Comparison of ENCODE assay signal across 9 cellular contexts in genomic region chr9:76996700-76997099, GRCh38. TPM values are rescaled to one million over a fixed set of nuclear protein-coding genes. Genes with fewer than 3 reads are reported as not detected.
A peak's percentile ranks its signal among the peaks of the same experiment; 100 is the strongest.
DNase-seq lines count a peak whose midpoint lies in the region; ATAC-seq and TF ChIP-seq lines count a peak whose summit lies in the region.
"Had no signal": no experiment of that assay in that cellular context is flagged by ENCODE, and none has a peak within 500 bp of the region (broad histone marks: within the 10 kb centered on the region; RNA-seq: fewer than 3 reads in every experiment).

No MANE protein-coding gene starts in this region.

- TF ChIP-seq CTCF in AG10803 (conservative IDR thresholded peaks at IDR 0.05; ENCODE audit: low read length) (peak; percentile 66), HCT116 (IDR thresholded peaks at IDR 0.05 in 2 of 3, conservative IDR thresholded peaks at IDR 0.05 in 1 of 3; ENCODE audit: borderline replicate concordance in 1 of 3, insufficient read depth in 1 of 3, low read depth in 2 of 3, low read length in 2 of 3) (peak; percentile 45 to 75 (median 67)), WERI-Rb-1 (IDR thresholded peaks at IDR 0.05; ENCODE audit: low read depth, low read length) (peak; percentile 86), upper lobe of right lung (IDR thresholded peaks at IDR 0.05) (peak; percentile 29)

- no peak overlapping the region for H3K9ac ChIP-seq in HCT116 (ENCODE audit: low read length)

- no peaks in the 10 kb centered on the region for H3K36me3 Mint-ChIP-seq in activated naive CD4-positive, alpha-beta T cell treated with anti-CD3 and anti-CD28 coated beads, Interleukin-2, amount 10 ng/mL, durations not matched to agents 7 days and 5 days
- H3K36me3 Mint-ChIP-seq: activated naive CD8-positive, alpha-beta T cell treated with anti-CD3 and anti-CD28 coated beads, Interleukin-2, amount 10 ng/mL, durations not matched to agents 7 days and 5 days had no signal

- H3K4me3 ChIP-seq in AG10803 (ENCODE audit: low read length) (no peak overlapping the region), HCT116 (replicated peaks in 1 of 2; ENCODE audit: low read depth in 1 of 2, low read length in 2 of 2) (no peak overlapping the region), WERI-Rb-1 (ENCODE audit: low read depth, low read length) (no peak overlapping the region), upper lobe of right lung (no peak overlapping the region)

- no peaks in the 10 kb centered on the region for H3K9me3 ChIP-seq in HCT116 (ENCODE audit: control insufficient read depth in 1 of 2, insufficient read depth in 1 of 2, low read depth in 1 of 2, low read length in 2 of 2)
- no peaks in the 10 kb centered on the region for H3K9me3 ChIP-seq in WERI-Rb-1 (ENCODE audit: severe bottlenecking)
- no peaks in the 10 kb centered on the region for H3K9me3 ChIP-seq in upper lobe of right lung

- H2AFZ ChIP-seq in HCT116 (ENCODE audit: low read depth, low read length, poor library complexity, severe bottlenecking), result peak overlapping the region; percentile 41

- BruUV-seq in HCT116 (replicated peaks; lab: Mats Ljungman, UMichigan), result no TSS peak

- TF ChIP-seq RAD21 in HCT116 (IDR thresholded peaks at IDR 0.05; ENCODE audit: low read depth), result peak; percentile 59

- POLR2A ChIA-PET in HCT116 (lab: Charles Lee), result interaction anchor here (1.2 kb wide), 1 partner anchor 188 kb away, joined by 3 read pairs; no protein-coding TSS in a partner anchor

- H3K9me3 Mint-ChIP-seq in activated naive CD4-positive, alpha-beta T cell treated with anti-CD3 and anti-CD28 coated beads, Interleukin-2, amount 10 ng/mL, durations not matched to agents 7 days and 5 days, result no peaks in the 10 kb centered on the region
- H3K9me3 Mint-ChIP-seq: activated naive CD8-positive, alpha-beta T cell treated with anti-CD3 and anti-CD28 coated beads, Interleukin-2, amount 10 ng/mL, durations not matched to agents 7 days and 5 days had no signal

- no peak overlapping the region for H3K4me2 ChIP-seq in HCT116 (ENCODE audit: low read length)

- H3K4me1 Mint-ChIP-seq in activated naive CD4-positive, alpha-beta T cell treated with anti-CD3 and anti-CD28 coated beads, Interleukin-2, amount 10 ng/mL, durations not matched to agents 7 days and 5 days, result no peaks in the 10 kb centered on the region
- H3K4me1 Mint-ChIP-seq: activated naive CD8-positive, alpha-beta T cell treated with anti-CD3 and anti-CD28 coated beads, Interleukin-2, amount 10 ng/mL, durations not matched to agents 7 days and 5 days had no signal

- H3K9me2 ChIP-seq in HCT116 (ENCODE audit: insufficient read depth), result no peaks in the 10 kb centered on the region

- peak; percentile 98 for ATAC-seq in HCT116
- ATAC-seq in upper lobe of right lung, result peak; percentile 46
- ATAC-seq in HG03039 (IDR thresholded peaks at IDR 0.05; ENCODE audit: unreplicated experiment), result no peak
- ATAC-seq in HG03139 (IDR thresholded peaks at IDR 0.05; ENCODE audit: unreplicated experiment), result no peak

- intact Hi-C loops in HCT116 (cut with micrococcal nuclease) (loop anchor here (2.0 kb wide), 1 partner anchor 186 kb away; no protein-coding TSS in a partner anchor), upper lobe of right lung (cut with DNase I) (no loop called here)

- peaks cover 10% of the 10 kb centered on the region for H3K27me3 Mint-ChIP-seq in activated naive CD4-positive, alpha-beta T cell treated with anti-CD3 and anti-CD28 coated beads, Interleukin-2, amount 10 ng/mL, durations not matched to agents 7 days and 5 days
- H3K27me3 Mint-ChIP-seq: activated naive CD8-positive, alpha-beta T cell treated with anti-CD3 and anti-CD28 coated beads, Interleukin-2, amount 10 ng/mL, durations not matched to agents 7 days and 5 days had no signal

- no peaks in the 10 kb centered on the region for H4K20me1 ChIP-seq in HCT116 (ENCODE audit: insufficient read depth)

- TF ChIP-seq POLR2A in HCT116 (IDR thresholded peaks at IDR 0.05; ENCODE audit: borderline replicate concordance, extremely low read depth, insufficient read depth, insufficient read length), result no peak

- no peak overlapping the region for H3K27ac Mint-ChIP-seq in activated naive CD4-positive, alpha-beta T cell treated with anti-CD3 and anti-CD28 coated beads, Interleukin-2, amount 10 ng/mL, durations not matched to agents 7 days and 5 days
- H3K27ac Mint-ChIP-seq: activated naive CD8-positive, alpha-beta T cell treated with anti-CD3 and anti-CD28 coated beads, Interleukin-2, amount 10 ng/mL, durations not matched to agents 7 days and 5 days had no signal

- DNase-seq in AG10803 (ENCODE audit: low read depth) (peak; percentile 34), HCT116 (ENCODE audit: low read depth, low spot score) (no peak), WERI-Rb-1 (peak; percentile 65), iPS-NIHi11 (ENCODE audit: low spot score) (peak; percentile 64), upper lobe of right lung (no peak)
- no peak for DNase-seq in activated naive CD4-positive, alpha-beta T cell treated with anti-CD3 and anti-CD28 coated beads, Interleukin-2, amount 10 ng/mL, durations not matched to agents 7 days and 5 days
- DNase-seq: activated naive CD8-positive, alpha-beta T cell treated with anti-CD3 and anti-CD28 coated beads, Interleukin-2, amount 10 ng/mL, durations not matched to agents 7 days and 5 days had no signal

- H3K27me3 ChIP-seq in HCT116 (ENCODE audit: insufficient read depth, low read length) (no peaks in the 10 kb centered on the region), WERI-Rb-1 (ENCODE audit: insufficient read depth, low read depth, severe bottlenecking) (no peaks in the 10 kb centered on the region), upper lobe of right lung (peaks cover 3% of the 10 kb centered on the region)

- H3K4me1 ChIP-seq in HCT116 (ENCODE audit: control insufficient read depth in 1 of 2, insufficient read depth in 2 of 2, low read length in 2 of 2) (no peaks in the 10 kb centered on the region), upper lobe of right lung (no peaks in the 10 kb centered on the region)

- RAD21 ChIA-PET in HCT116 (lab: Charles Lee; ENCODE audit: low non-redundant PET in 1 of 2, low total read pairs in 2 of 2, uncharacterized antibody in 2 of 2, unreplicated experiment in 2 of 2), result interaction anchor here (0.6 to 1.7 kb wide), 3 partner anchors 180 to 187 kb away, joined by 3 to 11 read pairs (median 7); no protein-coding TSS in a partner anchor

- no peaks in the 10 kb centered on the region for H3K79me2 ChIP-seq in HCT116 (ENCODE audit: insufficient read depth, low read length)

- CTCF ChIA-PET in HCT116 (lab: Charles Lee), result interaction anchor here (0.6 to 4.4 kb wide), 10 partner anchors 9 to 291 kb away, joined by 3 to 55 read pairs (median 7); no protein-coding TSS in a partner anchor
- CTCF ChIA-PET in activated naive CD4-positive, alpha-beta T cell treated with anti-CD3 and anti-CD28 coated beads, Interleukin-2, amount 10 ng/mL, durations not matched to agents 7 days and 5 days (lab: Charles Lee), result interaction anchor here (0.8 to 1.4 kb wide), 3 partner anchors 185 to 603 kb away, joined by 3 to 4 read pairs (median 4); partner anchors contain the start of gene RFK

- H3K36me3 ChIP-seq in HCT116 (ENCODE audit: control insufficient read depth in 1 of 2, insufficient read depth in 2 of 2, low read length in 2 of 2), result no peaks in the 10 kb centered on the region
- no peaks in the 10 kb centered on the region for H3K36me3 ChIP-seq in WERI-Rb-1
- H3K36me3 ChIP-seq in upper lobe of right lung, result no peaks in the 10 kb centered on the region

- no peak overlapping the region for H3K4me3 Mint-ChIP-seq in activated naive CD4-positive, alpha-beta T cell treated with anti-CD3 and anti-CD28 coated beads, Interleukin-2, amount 10 ng/mL, durations not matched to agents 7 days and 5 days
- H3K4me3 Mint-ChIP-seq: activated naive CD8-positive, alpha-beta T cell treated with anti-CD3 and anti-CD28 coated beads, Interleukin-2, amount 10 ng/mL, durations not matched to agents 7 days and 5 days had no signal

- H3K27ac ChIP-seq in HCT116 (ENCODE audit: low read depth, low read length) (no peak overlapping the region), WERI-Rb-1 (no peak overlapping the region), upper lobe of right lung (no peak overlapping the region)

TF ChIP-seq in HCT116, 20 proteins besides CTCF, POLR2A, EP300 and RAD21 (continues in another document):
- TF ChIP-seq EZH2phosphoT487 (IDR thresholded peaks at IDR 0.05; ENCODE audit: borderline replicate concordance), result no peak
- no peak for TF ChIP-seq SIN3A (IDR thresholded peaks at IDR 0.05; ENCODE audit: low read depth)
- TF ChIP-seq CEBPB (IDR thresholded peaks at IDR 0.05; ENCODE audit: low read depth), result no peak
- no peak for TF ChIP-seq REST (IDR thresholded peaks at IDR 0.05; ENCODE audit: low read depth)
- no peak for TF ChIP-seq EZH2 (IDR thresholded peaks at IDR 0.05)
- TF ChIP-seq MAX (IDR thresholded peaks at IDR 0.05), result no peak
- no peak for TF ChIP-seq TCF7L2 (IDR thresholded peaks at IDR 0.05; ENCODE audit: borderline replicate concordance, extremely low read depth, insufficient read depth, insufficient read length)

RNA-seq across cellular contexts. Expression of gene FOXB2, which starts 22.8 kb away (rescaled TPM):
- total RNA-seq in HCT116 (2021; ENCODE audit: unreplicated experiment) (not detected), upper lobe of right lung (not detected)
- not detected in 2 replicates for polyA plus RNA-seq in HCT116 (2012)
- total RNA-seq: activated naive CD8-positive, alpha-beta T cell treated with anti-CD3 and anti-CD28 coated beads, Interleukin-2, amount 10 ng/mL, durations not matched to agents 7 days and 5 days had no signal

Comparison
In these comparisons a context has a peak if more than half of its experiments do, and no peak if none do; other contexts are left out.
1. DNase-seq: peak in AG10803 (single experiment), WERI-Rb-1 (single experiment) and iPS-NIHi11 (single experiment); none in HCT116 (single experiment), upper lobe of right lung (single experiment) and activated naive CD4-positive, alpha-beta T cell treated with anti-CD3 and anti-CD28 coated beads, Interleukin-2, amount 10 ng/mL, durations not matched to agents 7 days and 5 days (single experiment).
2. CTCF ChIP-seq: peak in every context shown above with its lines; median percentile 86 in WERI-Rb-1; 67 in HCT116; 66 in AG10803; 29 in upper lobe of right lung.
3. ATAC-seq: peak in HCT116 (single experiment) and upper lobe of right lung (single experiment); none in HG03039 (single experiment) and HG03139 (single experiment).